1 cellular context compared by ENCODE assay signal in genomic region chr3:38139191-38139590, GRCh38.
TF ChIP-seq lines count a peak whose summit lies in the region.

No MANE protein-coding gene starts in this region.

TF ChIP-seq in endothelial cell of umbilical vein, 7 proteins besides CTCF, POLR2A, EP300 and RAD21:
- TF ChIP-seq POLR2AphosphoS5 (IDR thresholded peaks at IDR 0.05; ENCODE audit: insufficient read depth, low read depth, low read length) = no peak
- TF ChIP-seq MYC (IDR thresholded peaks at IDR 0.05; ENCODE audit: low read depth, low read length) = no peak
- no peak for TF ChIP-seq JUN (IDR thresholded peaks at IDR 0.05; ENCODE audit: borderline replicate concordance, insufficient read depth, insufficient read length, low read depth)
- TF ChIP-seq GATA2 (IDR thresholded peaks at IDR 0.05; ENCODE audit: insufficient read depth, insufficient read length, low read depth, low read length) = no peak
- no peak for TF ChIP-seq FOS (IDR thresholded peaks at IDR 0.05; ENCODE audit: borderline replicate concordance, insufficient read depth, low read length)
- TF ChIP-seq MAX (IDR thresholded peaks at IDR 0.05; ENCODE audit: insufficient read depth, insufficient read length) = no peak
- no peak for TF ChIP-seq EZH2 (IDR thresholded peaks at IDR 0.05; ENCODE audit: borderline replicate concordance, low read depth, low read length, severe bottlenecking)
